ENCODE assay signal across 1 cellular context in genomic region chr4:138413273-138413672, GRCh38.
A peak's percentile ranks its signal among the peaks of the same experiment; 100 is the strongest.
TF ChIP-seq lines count a peak whose summit lies in the region.

No MANE protein-coding gene starts in this region.

TF ChIP-seq in HepG2, 621 proteins besides CTCF, POLR2A, EP300 and RAD21 (continued from another document):
- TF ChIP-seq PAXIP1 (CRISPR knock-in tag; conservative IDR thresholded peaks at IDR 0.05): 0 out of 2 replicates have a peak, but pooled peaks have one; percentile 46
- no peak for TF ChIP-seq ZNF142 (CRISPR knock-in tag; IDR thresholded peaks at IDR 0.05)
- TF ChIP-seq HCFC1 (IDR thresholded peaks at IDR 0.05; ENCODE audit: low read depth, low read length): no peak
- no peak for TF ChIP-seq GTF3A (CRISPR knock-in tag; conservative IDR thresholded peaks at IDR 0.05)
- no peak for TF ChIP-seq SP5 (CRISPR knock-in tag; IDR thresholded peaks at IDR 0.05; ENCODE audit: borderline replicate concordance, low read depth)
- TF ChIP-seq AHDC1 (CRISPR knock-in tag; IDR thresholded peaks at IDR 0.05; ENCODE audit: borderline replicate concordance): peak; percentile 49; the same call in 1 of the 2 replicates
- no peak for TF ChIP-seq CC2D1A (CRISPR knock-in tag; IDR thresholded peaks at IDR 0.05)
- TF ChIP-seq ATF7-NPFF (CRISPR knock-in tag; IDR thresholded peaks at IDR 0.05; ENCODE audit: low read depth): no peak
- no peak for TF ChIP-seq SRSF1 (optimal IDR thresholded peaks at IDR 0.05; ENCODE audit: low read depth, low read length)
- no peak for TF ChIP-seq ZNF850 (CRISPR knock-in tag; conservative IDR thresholded peaks at IDR 0.05)
- TF ChIP-seq KDM5A (IDR thresholded peaks at IDR 0.05; ENCODE audit: borderline replicate concordance, low read length): no peak
- TF ChIP-seq POLR2G (IDR thresholded peaks at IDR 0.05; ENCODE audit: low read depth, low read length): no peak
- TF ChIP-seq ZBED4 (CRISPR knock-in tag; IDR thresholded peaks at IDR 0.05; ENCODE audit: borderline replicate concordance): no peak
- no peak for TF ChIP-seq SOX13 (IDR thresholded peaks at IDR 0.05)
- TF ChIP-seq SOX13 (CRISPR knock-in tag; conservative IDR thresholded peaks at IDR 0.05 in 1 of 2, IDR thresholded peaks at IDR 0.05 in 1 of 2): peak in 1 of 2 experiments; percentile 79; a peak in 2 of 4 replicates
- no peak for TF ChIP-seq E2F2 (CRISPR knock-in tag; IDR thresholded peaks at IDR 0.05; ENCODE audit: borderline replicate concordance)
- peak; percentile 35; the same call in 1 of the 2 replicates for TF ChIP-seq HDAC1 (CRISPR knock-in tag; IDR thresholded peaks at IDR 0.05)
- peak in 1 of 2 experiments; percentile 17; a peak in 1 of 4 replicates for TF ChIP-seq KLF16 (CRISPR knock-in tag; IDR thresholded peaks at IDR 0.05)
- peak; percentile 93 for TF ChIP-seq NFIC (IDR thresholded peaks at IDR 0.05; ENCODE audit: low read length)
